In the genomic region with DNA sequence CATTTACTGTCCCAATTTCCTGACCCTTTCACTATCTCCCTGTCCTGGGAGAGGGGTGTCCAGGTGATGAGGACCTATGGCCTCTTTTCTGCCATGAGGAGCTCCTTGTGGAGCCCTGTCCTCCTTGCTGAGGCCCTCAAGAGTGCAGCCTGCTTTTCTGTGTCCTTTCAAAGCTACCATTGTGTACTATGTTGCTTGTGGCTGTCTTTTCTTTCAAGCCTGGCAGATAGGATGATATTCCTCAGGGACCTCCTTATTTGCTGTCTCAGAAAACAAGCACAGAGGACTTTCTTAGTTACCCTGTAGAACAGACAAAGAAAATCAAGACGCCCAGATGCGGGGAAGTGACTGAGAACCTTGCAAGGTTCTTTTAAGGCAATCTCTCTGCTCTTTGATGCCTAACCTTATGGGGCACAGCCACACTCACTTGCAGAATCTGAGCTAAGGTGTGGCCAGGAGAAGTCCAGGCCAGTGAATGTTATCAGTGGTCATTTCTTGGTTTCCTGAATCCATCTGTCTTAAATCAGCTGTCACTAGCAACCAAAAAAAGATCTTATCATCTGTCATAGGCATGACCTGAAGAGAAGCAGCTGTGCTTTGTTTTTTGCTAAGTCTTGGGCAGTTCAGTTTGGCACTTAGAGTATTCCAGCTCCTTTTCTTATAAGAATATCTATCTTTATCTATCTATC, we compare ENCODE assay signal across 1 cellular context.
TF ChIP-seq lines count a peak whose summit lies in the region.

No MANE protein-coding gene starts in this region.

TF ChIP-seq in GM12878, 131 proteins besides CTCF, POLR2A, EP300 and RAD21 (continued from another document):
- TF ChIP-seq, protein P1, sequence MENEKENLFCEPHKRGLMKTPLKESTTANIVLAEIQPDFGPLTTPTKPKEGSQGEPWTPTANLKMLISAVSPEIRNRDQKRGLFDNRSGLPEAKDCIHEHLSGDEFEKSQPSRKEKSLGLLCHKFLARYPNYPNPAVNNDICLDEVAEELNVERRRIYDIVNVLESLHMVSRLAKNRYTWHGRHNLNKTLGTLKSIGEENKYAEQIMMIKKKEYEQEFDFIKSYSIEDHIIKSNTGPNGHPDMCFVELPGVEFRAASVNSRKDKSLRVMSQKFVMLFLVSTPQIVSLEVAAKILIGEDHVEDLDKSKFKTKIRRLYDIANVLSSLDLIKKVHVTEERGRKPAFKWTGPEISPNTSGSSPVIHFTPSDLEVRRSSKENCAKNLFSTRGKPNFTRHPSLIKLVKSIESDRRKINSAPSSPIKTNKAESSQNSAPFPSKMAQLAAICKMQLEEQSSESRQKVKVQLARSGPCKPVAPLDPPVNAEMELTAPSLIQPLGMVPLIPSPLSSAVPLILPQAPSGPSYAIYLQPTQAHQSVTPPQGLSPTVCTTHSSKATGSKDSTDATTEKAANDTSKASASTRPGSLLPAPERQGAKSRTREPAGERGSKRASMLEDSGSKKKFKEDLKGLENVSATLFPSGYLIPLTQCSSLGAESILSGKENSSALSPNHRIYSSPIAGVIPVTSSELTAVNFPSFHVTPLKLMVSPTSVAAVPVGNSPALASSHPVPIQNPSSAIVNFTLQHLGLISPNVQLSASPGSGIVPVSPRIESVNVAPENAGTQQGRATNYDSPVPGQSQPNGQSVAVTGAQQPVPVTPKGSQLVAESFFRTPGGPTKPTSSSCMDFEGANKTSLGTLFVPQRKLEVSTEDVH (IDR thresholded peaks at IDR 0.05; ENCODE audit: low read depth, partially characterized antibody) = no peak
